In the genomic region with DNA sequence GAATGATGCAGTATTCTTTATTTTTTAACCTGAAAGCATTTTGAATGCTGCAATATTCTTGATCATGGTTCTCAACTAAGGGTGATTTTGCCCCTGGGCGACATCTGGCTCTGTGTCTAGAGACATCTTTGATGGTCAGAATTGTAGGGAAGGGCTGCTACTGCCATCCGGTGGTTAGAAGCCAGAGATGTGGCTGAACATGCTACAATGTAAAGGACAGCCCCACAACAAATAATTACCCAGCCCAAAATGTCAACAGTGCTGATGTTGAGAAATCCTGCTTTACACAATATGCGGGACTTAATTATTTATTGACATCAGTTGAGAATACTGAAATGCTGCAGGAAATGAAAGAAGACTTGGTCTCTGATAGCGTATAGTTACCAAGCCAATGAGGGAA, we compare ENCODE assay signal across 10 cellular contexts. TPM values are rescaled to one million over a fixed set of nuclear protein-coding genes. Genes with fewer than 3 reads are reported as not detected.
DNase-seq lines count a peak whose midpoint lies in the region; ATAC-seq, FAIRE-seq and TF ChIP-seq lines count a peak whose summit lies in the region.
"Had no signal": no experiment of that assay in that cellular context is flagged by ENCODE, and none has a peak within 500 bp of the region (broad histone marks: within the 10 kb centered on the region; RNA-seq: fewer than 3 reads in every experiment).

No MANE protein-coding gene starts in this region.

- H3K79me2 ChIP-seq in endothelial cell of umbilical vein (ENCODE audit: control insufficient read depth, insufficient read depth, low read length): no peaks in the 10 kb centered on the region

- no peak overlapping the region for H3K4me3 Mint-ChIP-seq in activated CD4-positive, alpha-beta memory T cell treated with anti-CD3 and anti-CD28 coated beads for 36 hours
- no peak overlapping the region for H3K4me3 Mint-ChIP-seq in activated CD4-positive, alpha-beta memory T cell treated with anti-CD3 and anti-CD28 coated beads, Interleukin-2, amount 10 ng/mL, durations not matched to agents 7 days and 5 days
- H3K4me3 Mint-ChIP-seq in stimulated activated naive CD8-positive, alpha-beta T cell treated with anti-CD3 and anti-CD28 coated beads, Interleukin-15, amount 100 ng/mL, for 72 hours: no peak overlapping the region
- H3K4me3 Mint-ChIP-seq: activated naive CD4-positive, alpha-beta T cell treated with anti-CD3 and anti-CD28 coated beads, Interleukin-2, amount 50 U/mL, for 24 hours had no signal

- H3K4me1 Mint-ChIP-seq in activated CD4-positive, alpha-beta memory T cell treated with anti-CD3 and anti-CD28 coated beads for 36 hours (ENCODE audit: low read depth): no peaks in the 10 kb centered on the region
- no peaks in the 10 kb centered on the region for H3K4me1 Mint-ChIP-seq in activated CD4-positive, alpha-beta memory T cell treated with anti-CD3 and anti-CD28 coated beads, Interleukin-2, amount 10 ng/mL, durations not matched to agents 7 days and 5 days
- no peaks in the 10 kb centered on the region for H3K4me1 Mint-ChIP-seq in stimulated activated naive CD8-positive, alpha-beta T cell treated with anti-CD3 and anti-CD28 coated beads, Interleukin-15, amount 100 ng/mL, for 72 hours
- H3K4me1 Mint-ChIP-seq: activated naive CD4-positive, alpha-beta T cell treated with anti-CD3 and anti-CD28 coated beads, Interleukin-2, amount 50 U/mL, for 24 hours had no signal

- POLR2A ChIA-PET in activated CD4-positive, alpha-beta memory T cell treated with anti-CD3 and anti-CD28 coated beads for 36 hours (lab: Charles Lee): no interaction called here
- POLR2A ChIA-PET in activated CD4-positive, alpha-beta memory T cell treated with anti-CD3 and anti-CD28 coated beads, Interleukin-2, amount 10 ng/mL, durations not matched to agents 7 days and 5 days (lab: Charles Lee): no interaction called here
- POLR2A ChIA-PET in endothelial cell of umbilical vein (lab: Charles Lee): no interaction called here

- no peak for TF ChIP-seq POLR2A in endothelial cell of umbilical vein (IDR thresholded peaks at IDR 0.05; ENCODE audit: low read depth, low read length)

- no peaks in the 10 kb centered on the region for H3K9me1 ChIP-seq in endothelial cell of umbilical vein (replicated peaks; ENCODE audit: control insufficient read depth, extremely low read depth, insufficient read depth, low read length)

- DNase-seq in activated CD4-positive, alpha-beta memory T cell treated with anti-CD3 and anti-CD28 coated beads for 36 hours: peak; percentile 25
- DNase-seq in activated CD4-positive, alpha-beta memory T cell treated with anti-CD3 and anti-CD28 coated beads, Interleukin-2, amount 10 ng/mL, durations not matched to agents 7 days and 5 days: no peak
- DNase-seq in NCI-H510A treated with DMSO at 0.1 percent for 48 hours (lab: John Stamatoyannopoulos, UW) (peak; percentile 59), endothelial cell of umbilical vein (ENCODE audit: low read depth, low spot score) (peak; percentile 17), LoVo (ENCODE audit: low spot score) (no peak), left ventricle myocardium superior (no peak)
- peak in 1 of 2 donors; percentile 15 for DNase-seq in stimulated activated naive CD8-positive, alpha-beta T cell treated with anti-CD3 and anti-CD28 coated beads, Interleukin-15, amount 100 ng/mL, for 72 hours

- ATAC-seq in HG02884 (IDR thresholded peaks at IDR 0.05; ENCODE audit: unreplicated experiment) (peak; percentile 77), left ventricle myocardium superior (no peak)
- peak; percentile 66 for ATAC-seq in stimulated activated naive CD8-positive, alpha-beta T cell treated with anti-CD3 and anti-CD28 coated beads, Interleukin-15, amount 100 ng/mL, for 72 hours

- H2AFZ ChIP-seq in endothelial cell of umbilical vein (ENCODE audit: low read depth, low read length): no peak overlapping the region

- no peaks in the 10 kb centered on the region for H3K9me3 Mint-ChIP-seq in activated CD4-positive, alpha-beta memory T cell treated with anti-CD3 and anti-CD28 coated beads for 36 hours
- no peaks in the 10 kb centered on the region for H3K9me3 Mint-ChIP-seq in activated CD4-positive, alpha-beta memory T cell treated with anti-CD3 and anti-CD28 coated beads, Interleukin-2, amount 10 ng/mL, durations not matched to agents 7 days and 5 days
- H3K9me3 Mint-ChIP-seq in stimulated activated naive CD8-positive, alpha-beta T cell treated with anti-CD3 and anti-CD28 coated beads, Interleukin-15, amount 100 ng/mL, for 72 hours: no peaks in the 10 kb centered on the region
- H3K9me3 Mint-ChIP-seq: activated naive CD4-positive, alpha-beta T cell treated with anti-CD3 and anti-CD28 coated beads, Interleukin-2, amount 50 U/mL, for 24 hours had no signal

- H3K4me2 ChIP-seq in endothelial cell of umbilical vein (ENCODE audit: insufficient read depth, low read length): no peak overlapping the region

- H3K9ac ChIP-seq in endothelial cell of umbilical vein (replicated peaks; ENCODE audit: extremely low read depth, insufficient read depth, low read length): no peak overlapping the region

- intact Hi-C loops in activated CD4-positive, alpha-beta memory T cell treated with anti-CD3 and anti-CD28 coated beads for 36 hours (cut with micrococcal nuclease): no loop called here
- intact Hi-C loops in endothelial cell of umbilical vein (cut with micrococcal nuclease) (no loop called here), left ventricle myocardium superior (cut with micrococcal nuclease) (no loop called here)

- no peak overlapping the region for H3K27ac Mint-ChIP-seq in activated CD4-positive, alpha-beta memory T cell treated with anti-CD3 and anti-CD28 coated beads for 36 hours
- no peak overlapping the region for H3K27ac Mint-ChIP-seq in activated CD4-positive, alpha-beta memory T cell treated with anti-CD3 and anti-CD28 coated beads, Interleukin-2, amount 10 ng/mL, durations not matched to agents 7 days and 5 days
- H3K27ac Mint-ChIP-seq in stimulated activated naive CD8-positive, alpha-beta T cell treated with anti-CD3 and anti-CD28 coated beads, Interleukin-15, amount 100 ng/mL, for 72 hours: no peak overlapping the region
- H3K27ac Mint-ChIP-seq: activated naive CD4-positive, alpha-beta T cell treated with anti-CD3 and anti-CD28 coated beads, Interleukin-2, amount 50 U/mL, for 24 hours had no signal

- no peaks in the 10 kb centered on the region for H3K36me3 Mint-ChIP-seq in activated CD4-positive, alpha-beta memory T cell treated with anti-CD3 and anti-CD28 coated beads for 36 hours
- no peaks in the 10 kb centered on the region for H3K36me3 Mint-ChIP-seq in activated CD4-positive, alpha-beta memory T cell treated with anti-CD3 and anti-CD28 coated beads, Interleukin-2, amount 10 ng/mL, durations not matched to agents 7 days and 5 days (ENCODE audit: low read depth)
- H3K36me3 Mint-ChIP-seq: activated naive CD4-positive, alpha-beta T cell treated with anti-CD3 and anti-CD28 coated beads, Interleukin-2, amount 50 U/mL, for 24 hours had no signal

- dilution Hi-C loops in endothelial cell of umbilical vein (cut with MboI; ENCODE audit: extremely low pct_ligation_motif_present, low sequenced_read_pairs): no loop called here

- BruUV-seq in endothelial cell of umbilical vein (replicated peaks; lab: Mats Ljungman, UMichigan): no TSS peak

- no peaks in the 10 kb centered on the region for H3K9me3 ChIP-seq in endothelial cell of umbilical vein (replicated peaks; ENCODE audit: control insufficient read depth, insufficient read depth, low read length)

- FAIRE-seq in endothelial cell of umbilical vein (lab: Jason Lieb, UNC): peak; percentile 8
- FAIRE-seq: G401.6 had no signal

- no peak overlapping the region for H3K4me3 ChIP-seq in endothelial cell of umbilical vein (replicated peaks in 1 of 3; ENCODE audit: insufficient read depth in 1 of 3, low read depth in 1 of 3, low read length in 3 of 3)

- H3K36me3 ChIP-seq in endothelial cell of umbilical vein (ENCODE audit: control insufficient read depth in 2 of 2, extremely low read depth in 1 of 2, insufficient read depth in 2 of 2, low read length in 2 of 2): no peaks in the 10 kb centered on the region

- H3K27ac ChIP-seq in endothelial cell of umbilical vein (ENCODE audit: insufficient read depth, low read depth, low read length): no peak overlapping the region

- H4K20me1 ChIP-seq in endothelial cell of umbilical vein (replicated peaks; ENCODE audit: control insufficient read depth, extremely low read depth, insufficient read depth, low read length): no peaks in the 10 kb centered on the region

- no peaks in the 10 kb centered on the region for H3K4me1 ChIP-seq in endothelial cell of umbilical vein (ENCODE audit: control insufficient read depth, extremely low read depth, insufficient read depth, low read length)

- CTCF ChIA-PET in activated CD4-positive, alpha-beta memory T cell treated with anti-CD3 and anti-CD28 coated beads for 36 hours (lab: Charles Lee): interaction anchor here (0.9 to 3.0 kb wide), 2 partner anchors 272 to 332 kb away, joined by 3 to 15 read pairs; no protein-coding TSS in a partner anchor
- CTCF ChIA-PET in activated CD4-positive, alpha-beta memory T cell treated with anti-CD3 and anti-CD28 coated beads, Interleukin-2, amount 10 ng/mL, durations not matched to agents 7 days and 5 days (lab: Charles Lee): no interaction called here
- CTCF ChIA-PET in endothelial cell of umbilical vein (lab: Charles Lee): interaction anchor here (0.6 to 2.0 kb wide), 2 partner anchors 86 to 332 kb away, joined by 3 to 10 read pairs; no protein-coding TSS in a partner anchor

- TF ChIP-seq CTCF in endothelial cell of umbilical vein (IDR thresholded peaks at IDR 0.05; ENCODE audit: extremely low read depth in 1 of 2, insufficient read depth in 1 of 2, low read depth in 1 of 2, low read length in 2 of 2): peak; percentile 36 to 44

- peaks cover 10% of the 10 kb centered on the region for H3K27me3 Mint-ChIP-seq in activated CD4-positive, alpha-beta memory T cell treated with anti-CD3 and anti-CD28 coated beads for 36 hours
- H3K27me3 Mint-ChIP-seq in activated CD4-positive, alpha-beta memory T cell treated with anti-CD3 and anti-CD28 coated beads, Interleukin-2, amount 10 ng/mL, durations not matched to agents 7 days and 5 days: peaks cover 19% of the 10 kb centered on the region
- no peaks in the 10 kb centered on the region for H3K27me3 Mint-ChIP-seq in stimulated activated naive CD8-positive, alpha-beta T cell treated with anti-CD3 and anti-CD28 coated beads, Interleukin-15, amount 100 ng/mL, for 72 hours

- no peaks in the 10 kb centered on the region for H3K27me3 ChIP-seq in endothelial cell of umbilical vein (ENCODE audit: control insufficient read depth in 2 of 2, insufficient read depth in 2 of 2, low read length in 2 of 2)

RNA-seq across cellular contexts. Expression of a gene that starts 37.5 kb away (rescaled TPM):
- total RNA-seq in activated CD4-positive, alpha-beta memory T cell treated with anti-CD3 and anti-CD28 coated beads for 36 hours: not detected
- total RNA-seq in activated CD4-positive, alpha-beta memory T cell treated with anti-CD3 and anti-CD28 coated beads, Interleukin-2, amount 10 ng/mL, durations not matched to agents 7 days and 5 days: not detected
- 0.24 and 0.39 TPM in 2 replicates for total RNA-seq in endothelial cell of umbilical vein
- 2.0 and 2.5 TPM in 2 replicates for polyA plus RNA-seq in endothelial cell of umbilical vein
- 5.7 and 10.5 TPM in 2 replicates for polyA plus RNA-seq in endothelial cell of umbilical vein (2011; cell fraction: cytosol; rRNA removed)
- 15.3 and 26.8 TPM in 2 replicates for polyA plus RNA-seq in endothelial cell of umbilical vein (2011; cell fraction: nucleus; rRNA removed)
- polyA plus RNA-seq in endothelial cell of umbilical vein (2012): 0.34 and 10.5 TPM in 2 replicates
- 0.83 and 2.8 TPM in 2 replicates for polyA minus RNA-seq in endothelial cell of umbilical vein
- not detected for polyA minus RNA-seq in endothelial cell of umbilical vein (2011; cell fraction: cytosol; rRNA and poly(A)+ RNA removed)
- 7.7 and 14.2 TPM in 2 replicates for polyA minus RNA-seq in endothelial cell of umbilical vein (2011; cell fraction: nucleus; rRNA and poly(A)+ RNA removed)
- total RNA-seq in left ventricle myocardium superior: not detected

RNA-seq across cellular contexts. Expression of a gene that starts 57.7 kb away (rescaled TPM):
- total RNA-seq in activated CD4-positive, alpha-beta memory T cell treated with anti-CD3 and anti-CD28 coated beads for 36 hours: not detected
- total RNA-seq in activated CD4-positive, alpha-beta memory T cell treated with anti-CD3 and anti-CD28 coated beads, Interleukin-2, amount 10 ng/mL, durations not matched to agents 7 days and 5 days: not detected
- total RNA-seq in endothelial cell of umbilical vein: not detected in 2 replicates
- polyA plus RNA-seq in endothelial cell of umbilical vein: not detected in 2 replicates
- not detected in 2 replicates for polyA plus RNA-seq in endothelial cell of umbilical vein (2011; cell fraction: cytosol; rRNA removed)
- polyA plus RNA-seq in endothelial cell of umbilical vein (2011; cell fraction: nucleus; rRNA removed): not detected in 2 replicates
- polyA plus RNA-seq in endothelial cell of umbilical vein (2012): not detected in 2 replicates
- polyA minus RNA-seq in endothelial cell of umbilical vein: not detected in 2 replicates
- polyA minus RNA-seq in endothelial cell of umbilical vein (2011; cell fraction: cytosol; rRNA and poly(A)+ RNA removed): not detected
- not detected in 2 replicates for polyA minus RNA-seq in endothelial cell of umbilical vein (2011; cell fraction: nucleus; rRNA and poly(A)+ RNA removed)
- total RNA-seq in left ventricle myocardium superior: not detected

Comparison
In these comparisons a context has a peak if more than half of its experiments do, and no peak if none do; other contexts are left out.
1. DNase-seq: peak in activated CD4-positive, alpha-beta memory T cell treated with anti-CD3 and anti-CD28 coated beads for 36 hours (single experiment), NCI-H510A treated with DMSO at 0.1 percent for 48 hours (single experiment) and endothelial cell of umbilical vein (single experiment); none in activated CD4-positive, alpha-beta memory T cell treated with anti-CD3 and anti-CD28 coated beads, Interleukin-2, amount 10 ng/mL, durations not matched to agents 7 days and 5 days (single experiment), LoVo (single experiment) and left ventricle myocardium superior (single experiment).